ENCODE assay signal across 26 cellular contexts in the genomic region with DNA sequence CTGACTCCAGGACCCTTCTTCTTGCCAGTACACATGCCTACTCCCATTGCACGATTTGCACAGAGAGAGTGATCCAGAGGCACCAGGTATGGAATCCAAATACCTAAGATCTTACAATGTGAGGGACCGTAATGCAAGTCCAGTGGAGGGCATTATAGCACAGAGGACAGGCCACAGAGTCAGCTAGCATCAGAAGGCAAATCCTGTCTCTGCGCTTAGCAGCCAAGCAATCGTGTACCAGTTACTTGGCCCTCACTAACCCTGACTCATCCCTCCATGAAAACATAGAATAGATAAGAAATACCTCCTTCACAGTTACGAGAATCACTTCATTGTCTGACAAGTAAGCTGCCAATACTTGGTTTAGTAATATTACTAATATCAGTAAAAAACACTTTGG.
"Had no signal": no experiment of that assay in that cellular context is flagged by ENCODE, and none has a peak within 500 bp of the region (broad histone marks: within the 10 kb centered on the region; RNA-seq: fewer than 3 reads in every experiment).

No MANE protein-coding gene starts in this region.

- H3K4me1 ChIP-seq: esophagus squamous epithelium, heart right ventricle, lower lobe of right lung, psoas muscle, sigmoid colon, thyroid gland, vagina had no signal

- H3K4me3 ChIP-seq: esophagus squamous epithelium, heart right ventricle, lower lobe of right lung, ovary, psoas muscle, sigmoid colon, stomach, thyroid gland, vagina had no signal

- ATAC-seq: heart right ventricle; left ventricle myocardium superior; lower lobe of right lung; naive thymus-derived CD8-positive, alpha-beta T cell; psoas muscle; right cardiac atrium; stimulated activated effector memory CD8-positive, alpha-beta T cell treated with anti-CD3 and anti-CD28 coated beads, Interleukin-12 subunit alpha, Interleukin-12 subunit beta, amount 100 ng/mL, for 72 hours had no signal

- FAIRE-seq: keratinocyte had no signal

- H3K36me3 ChIP-seq: esophagus squamous epithelium, heart right ventricle, lower lobe of right lung, ovary, sigmoid colon, stomach, thyroid gland, vagina had no signal

- H3K9me3 ChIP-seq: esophagus squamous epithelium, heart right ventricle, lower lobe of right lung, ovary, psoas muscle, sigmoid colon, stomach, thyroid gland, vagina had no signal

- H3K27me3 ChIP-seq: ovary, sigmoid colon, thyroid gland, vagina had no signal

- H3K27ac ChIP-seq: esophagus squamous epithelium, heart right ventricle, lower lobe of right lung, ovary, psoas muscle, sigmoid colon, stomach, thyroid gland, vagina had no signal

- DNase-seq: effector CD8-positive, alpha-beta T cell; endodermal cell; esophagus squamous epithelium; foreskin melanocyte; glutamatergic neuron; heart right ventricle; hippocampal formation; left ventricle myocardium superior; lower lobe of right lung; naive thymus-derived CD8-positive, alpha-beta T cell; nephron progenitor cell; occipital lobe; ovary; posterior cingulate gyrus; psoas muscle; right cardiac atrium; sigmoid colon; stimulated activated CD4-positive, alpha-beta T cell treated with anti-CD3 and anti-CD28 coated beads, Interleukin-2, amount 100 ng/mL, for 24 hours; stimulated activated CD4-positive, alpha-beta T cell treated with anti-CD3 and anti-CD28 coated beads, Interleukin-4, amount 100 ng/mL, for 24 hours; stimulated activated naive CD4-positive, alpha-beta T cell treated with Interleukin-2 at 50 U/mL for 16 hours; stomach; thyroid gland; trophoblast cell had no signal
